In the genomic region with DNA sequence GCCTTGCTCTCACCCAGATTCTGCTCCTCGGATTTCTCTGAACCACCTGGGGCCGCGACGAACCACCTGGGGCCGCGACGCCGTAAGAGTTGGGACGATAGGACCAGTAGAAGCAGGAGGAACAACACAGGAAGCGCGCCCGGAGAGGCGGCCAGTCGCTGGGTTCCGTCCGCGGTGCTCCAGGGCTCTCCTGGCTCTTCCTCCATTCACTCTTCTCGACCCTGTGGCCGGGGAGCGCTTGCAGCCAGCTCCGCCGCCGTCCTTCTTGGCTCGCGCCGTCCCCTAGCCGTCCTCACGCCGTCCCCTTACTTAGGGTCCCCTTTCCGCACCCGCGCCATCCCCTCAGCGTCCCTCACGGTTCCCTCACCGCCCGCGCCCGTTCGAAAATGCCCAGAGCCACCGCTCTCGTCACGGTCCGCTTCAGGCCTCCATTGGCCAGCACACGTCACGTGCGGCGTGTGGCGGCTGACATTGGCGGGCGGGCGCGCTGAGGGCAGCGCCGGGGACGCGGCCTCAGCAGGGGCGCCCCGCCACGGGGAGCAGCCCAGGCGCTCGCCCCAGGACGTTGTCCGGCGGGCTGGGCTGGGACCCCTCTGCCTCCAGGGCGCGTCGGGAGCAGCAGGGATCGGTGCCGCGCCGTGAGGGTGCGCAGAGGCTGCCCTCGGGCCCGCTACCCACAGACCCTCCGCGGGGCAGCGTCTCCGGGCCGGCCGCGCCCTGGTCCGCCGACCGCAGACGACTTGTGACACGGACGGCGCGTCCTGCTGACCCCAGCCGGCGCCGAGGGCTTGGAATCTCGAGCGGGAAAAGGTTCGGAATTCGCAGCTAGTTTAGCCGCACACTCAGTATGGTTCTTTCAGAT, we compare ENCODE assay signal across 8 cellular contexts. TPM values are rescaled to one million over a fixed set of nuclear protein-coding genes. Genes with fewer than 3 reads are reported as not detected.
DNase-seq lines count a peak whose midpoint lies in the region; ATAC-seq and TF ChIP-seq lines count a peak whose summit lies in the region.

No MANE protein-coding gene starts in this region.

- peak; percentile 74 for ATAC-seq in GM18870 (IDR thresholded peaks at IDR 0.05; ENCODE audit: unreplicated experiment)
- peak; percentile 99 for ATAC-seq in HG03108 (IDR thresholded peaks at IDR 0.05; ENCODE audit: unreplicated experiment)

- H3K9ac ChIP-seq in colonic mucosa (ENCODE audit: low read depth in 2 of 2, low read length in 2 of 2): peak overlapping the region; percentile 85 to 90

- H3K27me3 ChIP-seq in colonic mucosa: no peaks in the 10 kb centered on the region

- H3K4me3 ChIP-seq in colonic mucosa: peak overlapping the region; percentile 89

- intact Hi-C loops in colonic mucosa (cut with DNase I): no loop called here

- TF ChIP-seq CTCF in colonic mucosa (IDR thresholded peaks at IDR 0.05): no peak

- H3K27ac ChIP-seq in colonic mucosa: peak overlapping the region; percentile 71

- no peaks in the 10 kb centered on the region for H3K4me1 ChIP-seq in colonic mucosa

- H3K9me3 ChIP-seq in colonic mucosa: no peaks in the 10 kb centered on the region

- DNase-seq in AG08396 (ENCODE audit: low spot score) (peak; percentile 94), NCI-H2227 (lab: John Stamatoyannopoulos, UW; ENCODE audit: unreplicated experiment) (peak; percentile 91), colonic mucosa (peak; percentile 89), left kidney (ENCODE audit: low read depth, low spot score) (peak; percentile 97)
- peak; percentile 59 to 69 for DNase-seq in activated CD4-positive, alpha-beta T cell treated with anti-CD3 and anti-CD28 coated beads for 24 hours (ENCODE audit: low read depth in 2 of 2)
- DNase-seq in stimulated activated CD4-positive, alpha-beta T cell treated with anti-CD3 and anti-CD28 coated beads, Interleukin-2, amount 100 ng/mL, for 24 hours: peak; percentile 82 to 87

- no peaks in the 10 kb centered on the region for H3K36me3 ChIP-seq in colonic mucosa

RNA-seq across cellular contexts. Expression of gene PTPDC1, which starts 53.7 kb away (rescaled TPM):
- 1 to 10 TPM; 5.4 TPM for total RNA-seq in colonic mucosa

Comparison
In these comparisons a context has a peak if more than half of its experiments do, and no peak if none do; other contexts are left out.
1. Peak in every context shown above with its lines: DNase-seq, ATAC-seq, H3K4me3 ChIP-seq and H3K27ac ChIP-seq.